Comparison of ENCODE assay signal across 14 cellular contexts in genomic region chr6:139099984-139100383, GRCh38. TPM values are rescaled to one million over a fixed set of nuclear protein-coding genes. Genes with fewer than 3 reads are reported as not detected.
A peak's percentile ranks its signal among the peaks of the same experiment; 100 is the strongest.
DNase-seq lines count a peak whose midpoint lies in the region; ATAC-seq and TF ChIP-seq lines count a peak whose summit lies in the region.
"Had no signal": no experiment of that assay in that cellular context is flagged by ENCODE, and none has a peak within 500 bp of the region (broad histone marks: within the 10 kb centered on the region; RNA-seq: fewer than 3 reads in every experiment).

No MANE protein-coding gene starts in this region.

- no peak for TF ChIP-seq CTCF in MM.1S (IDR thresholded peaks at IDR 0.05; ENCODE audit: low read length)

- H3K9me3 ChIP-seq in mesenchymal stem cell (ENCODE audit: control insufficient read depth, low read length) (no peaks in the 10 kb centered on the region), MM.1S (replicated peaks; ENCODE audit: insufficient read depth, low read length) (no peaks in the 10 kb centered on the region)

- intact Hi-C loops in activated T-helper 1 cell treated with anti-CD3 and anti-CD28 coated beads, Interleukin-12 subunit alpha, Interleukin-12 subunit beta, Interleukin-2, Interleukin-4 antibody, amounts not matched to agents 30 ng/mL and 10 ng/mL and 1 ng/mL, durations not matched to agents 14 hours and 24 hours and 36 hours (cut with micrococcal nuclease) = loop anchor here (1.0 to 2.0 kb wide), 5 partner anchors 13 to 71 kb away; no protein-coding TSS in a partner anchor

- no peaks in the 10 kb centered on the region for H3K36me3 ChIP-seq in mesenchymal stem cell (ENCODE audit: control insufficient read depth in 1 of 2, insufficient read depth in 2 of 2, low read depth in 1 of 2, low read length in 2 of 2)
- no peaks in the 10 kb centered on the region for H3K36me3 ChIP-seq in MM.1S (replicated peaks; ENCODE audit: insufficient read depth, low read length)

- H2BK120ac ChIP-seq in mesenchymal stem cell (ENCODE audit: low read depth, low read length) = no peak overlapping the region

- no peaks in the 10 kb centered on the region for H3F3A ChIP-seq in MM.1S (ENCODE audit: insufficient read depth, low read length)

- H3K79me1 ChIP-seq in mesenchymal stem cell (replicated peaks; ENCODE audit: low read length, poor library complexity, severe bottlenecking) = no peaks in the 10 kb centered on the region

- no peak overlapping the region for H2BK5ac ChIP-seq in mesenchymal stem cell (ENCODE audit: low read depth, low read length, poor library complexity, severe bottlenecking)

- peak; percentile 61 for ATAC-seq in activated CD8-positive, alpha-beta memory T cell treated with anti-CD3 and anti-CD28 coated beads, Interleukin-2, amount 10 ng/mL, durations not matched to agents 7 days and 5 days
- ATAC-seq in GM21360 (IDR thresholded peaks at IDR 0.05; ENCODE audit: unreplicated experiment) = peak; percentile 91
- peak; percentile 81 for ATAC-seq in HG02981 (IDR thresholded peaks at IDR 0.05; ENCODE audit: unreplicated experiment)
- ATAC-seq: SK-N-SH treated with all-trans-retinoic acid at 6 μM for 48 hours had no signal

- no peak overlapping the region for H3K18ac ChIP-seq in mesenchymal stem cell (ENCODE audit: low read depth in 1 of 2, low read length in 2 of 2)

- no peak overlapping the region for H3K4ac ChIP-seq in mesenchymal stem cell (ENCODE audit: low read depth in 1 of 2, low read length in 2 of 2)

- H4K91ac ChIP-seq in mesenchymal stem cell (ENCODE audit: low read length) = no peak overlapping the region

- H3K4me1 ChIP-seq in mesenchymal stem cell (ENCODE audit: control insufficient read depth, insufficient read depth, low read depth, low read length) = peaks cover 2% of the 10 kb centered on the region
- no peaks in the 10 kb centered on the region for H3K4me1 ChIP-seq in MM.1S (ENCODE audit: low read length)

- H2BK12ac ChIP-seq in mesenchymal stem cell (ENCODE audit: low read length in 2 of 2) = no peak overlapping the region

- H3K79me2 ChIP-seq in MM.1S (ENCODE audit: low read length) = no peaks in the 10 kb centered on the region

- H4K8ac ChIP-seq in mesenchymal stem cell (ENCODE audit: low read length) = no peak overlapping the region

- no peak overlapping the region for H2BK15ac ChIP-seq in mesenchymal stem cell (ENCODE audit: low read depth, poor library complexity, severe bottlenecking)

- H3K36me3 Mint-ChIP-seq in activated CD8-positive, alpha-beta memory T cell treated with anti-CD3 and anti-CD28 coated beads, Interleukin-2, amount 10 ng/mL, durations not matched to agents 7 days and 5 days = peaks cover 5% of the 10 kb centered on the region
- no peaks in the 10 kb centered on the region for H3K36me3 Mint-ChIP-seq in activated T-helper 1 cell treated with anti-CD3 and anti-CD28 coated beads, Interleukin-12 subunit alpha, Interleukin-12 subunit beta, Interleukin-2, Interleukin-4 antibody, amounts not matched to agents 30 ng/mL and 10 ng/mL and 1 ng/mL, durations not matched to agents 14 hours and 24 hours and 36 hours (ENCODE audit: low read depth)
- H3K36me3 Mint-ChIP-seq: brain had no signal

- H3K14ac ChIP-seq in mesenchymal stem cell (ENCODE audit: low read length in 2 of 2) = no peak overlapping the region

- H3K4me3 Mint-ChIP-seq in activated CD8-positive, alpha-beta memory T cell treated with anti-CD3 and anti-CD28 coated beads, Interleukin-2, amount 10 ng/mL, durations not matched to agents 7 days and 5 days = no peak overlapping the region
- H3K4me3 Mint-ChIP-seq in activated T-helper 1 cell treated with anti-CD3 and anti-CD28 coated beads, Interleukin-12 subunit alpha, Interleukin-12 subunit beta, Interleukin-2, Interleukin-4 antibody, amounts not matched to agents 30 ng/mL and 10 ng/mL and 1 ng/mL, durations not matched to agents 14 hours and 24 hours and 36 hours = no peak overlapping the region
- H3K4me3 Mint-ChIP-seq: brain had no signal

- H3K27ac ChIP-seq in mesenchymal stem cell (ENCODE audit: low read length, poor library complexity, severe bottlenecking) (no peak overlapping the region), MM.1S (ENCODE audit: low read length) (no peak overlapping the region)
- H3K27ac ChIP-seq: epithelial cell of prostate had no signal

- no peak for DNase-seq in activated CD8-positive, alpha-beta memory T cell treated with anti-CD3 and anti-CD28 coated beads, Interleukin-2, amount 10 ng/mL, durations not matched to agents 7 days and 5 days
- no peak for DNase-seq in activated CD8-positive, alpha-beta memory T cell treated with anti-CD3 and anti-CD28 coated beads, Interleukin-2, amount 50 U/mL, for 4 hours
- DNase-seq in activated T-helper 1 cell treated with anti-CD3 and anti-CD28 coated beads, Interleukin-12 subunit alpha, Interleukin-12 subunit beta, Interleukin-2, Interleukin-4 antibody, amounts not matched to agents 30 ng/mL and 10 ng/mL and 1 ng/mL, durations not matched to agents 14 hours and 24 hours and 36 hours (ENCODE audit: low spot score) = no peak
- DNase-seq in mesenchymal stem cell (no peak), iPS-NIHi7 (ENCODE audit: extremely low spot score) (no peak), MM.1S (no peak)
- DNase-seq: MV-4-11; NCI-H774; stimulated activated naive CD4-positive, alpha-beta T cell had no signal

- H3K27me3 Mint-ChIP-seq in activated CD8-positive, alpha-beta memory T cell treated with anti-CD3 and anti-CD28 coated beads, Interleukin-2, amount 10 ng/mL, durations not matched to agents 7 days and 5 days = no peaks in the 10 kb centered on the region
- H3K27me3 Mint-ChIP-seq in activated T-helper 1 cell treated with anti-CD3 and anti-CD28 coated beads, Interleukin-12 subunit alpha, Interleukin-12 subunit beta, Interleukin-2, Interleukin-4 antibody, amounts not matched to agents 30 ng/mL and 10 ng/mL and 1 ng/mL, durations not matched to agents 14 hours and 24 hours and 36 hours (ENCODE audit: insufficient read depth) = no peaks in the 10 kb centered on the region

- no peaks in the 10 kb centered on the region for H4K20me1 ChIP-seq in MM.1S (ENCODE audit: insufficient read depth, low read length)

- no peaks in the 10 kb centered on the region for H3K9me2 ChIP-seq in MM.1S (replicated peaks; ENCODE audit: insufficient read depth, low read length)

- H3K27me3 ChIP-seq in mesenchymal stem cell (ENCODE audit: control insufficient read depth in 1 of 2, insufficient read depth in 1 of 2, low read length in 2 of 2) = peaks cover 0 to 3% of the 10 kb centered on the region in 2 experiments
- H3K27me3 ChIP-seq in MM.1S (replicated peaks; ENCODE audit: insufficient read depth, low read length) = no peaks in the 10 kb centered on the region

- no peak overlapping the region for H3K9ac ChIP-seq in mesenchymal stem cell (ENCODE audit: low read length)
- H3K9ac ChIP-seq in MM.1S (ENCODE audit: low read length) = no peak overlapping the region

- H3K4me1 Mint-ChIP-seq in activated CD8-positive, alpha-beta memory T cell treated with anti-CD3 and anti-CD28 coated beads, Interleukin-2, amount 10 ng/mL, durations not matched to agents 7 days and 5 days = peaks cover 17% of the 10 kb centered on the region
- peaks cover 20% of the 10 kb centered on the region for H3K4me1 Mint-ChIP-seq in activated T-helper 1 cell treated with anti-CD3 and anti-CD28 coated beads, Interleukin-12 subunit alpha, Interleukin-12 subunit beta, Interleukin-2, Interleukin-4 antibody, amounts not matched to agents 30 ng/mL and 10 ng/mL and 1 ng/mL, durations not matched to agents 14 hours and 24 hours and 36 hours (ENCODE audit: low read depth)
- H3K4me1 Mint-ChIP-seq: brain had no signal

- no peak overlapping the region for H2AK5ac ChIP-seq in mesenchymal stem cell (ENCODE audit: low read length, severe bottlenecking)

- no peak overlapping the region for H3K23ac ChIP-seq in mesenchymal stem cell (ENCODE audit: low read length in 2 of 2)

- no CpG with 5 or more reads among the region's 2 CpGs for WGBS in mesenchymal stem cell

- H3K27ac Mint-ChIP-seq in activated CD8-positive, alpha-beta memory T cell treated with anti-CD3 and anti-CD28 coated beads, Interleukin-2, amount 10 ng/mL, durations not matched to agents 7 days and 5 days = peak overlapping the region; percentile 2
- peak overlapping the region; percentile 65 for H3K27ac Mint-ChIP-seq in activated T-helper 1 cell treated with anti-CD3 and anti-CD28 coated beads, Interleukin-12 subunit alpha, Interleukin-12 subunit beta, Interleukin-2, Interleukin-4 antibody, amounts not matched to agents 30 ng/mL and 10 ng/mL and 1 ng/mL, durations not matched to agents 14 hours and 24 hours and 36 hours
- H3K27ac Mint-ChIP-seq: brain had no signal

- H2AFZ ChIP-seq in mesenchymal stem cell (ENCODE audit: low read depth, low read length) (no peak overlapping the region), MM.1S (ENCODE audit: low read length) (no peak overlapping the region)

- H3K4me2 ChIP-seq in mesenchymal stem cell (ENCODE audit: low read length, poor library complexity, severe bottlenecking) (no peak overlapping the region), MM.1S (ENCODE audit: low read depth, low read length) (no peak overlapping the region)

- no peaks in the 10 kb centered on the region for H3K9me3 Mint-ChIP-seq in activated CD8-positive, alpha-beta memory T cell treated with anti-CD3 and anti-CD28 coated beads, Interleukin-2, amount 10 ng/mL, durations not matched to agents 7 days and 5 days (ENCODE audit: low read depth)
- H3K9me3 Mint-ChIP-seq in activated T-helper 1 cell treated with anti-CD3 and anti-CD28 coated beads, Interleukin-12 subunit alpha, Interleukin-12 subunit beta, Interleukin-2, Interleukin-4 antibody, amounts not matched to agents 30 ng/mL and 10 ng/mL and 1 ng/mL, durations not matched to agents 14 hours and 24 hours and 36 hours = no peaks in the 10 kb centered on the region

- CTCF ChIA-PET in activated CD8-positive, alpha-beta memory T cell treated with anti-CD3 and anti-CD28 coated beads, Interleukin-2, amount 10 ng/mL, durations not matched to agents 7 days and 5 days (lab: Charles Lee) = interaction anchor here (1.0 to 1.2 kb wide), 2 partner anchors 10 to 11 kb away, joined by 3 to 4 read pairs; no protein-coding TSS in a partner anchor

- no peak overlapping the region for H3K4me3 ChIP-seq in mesenchymal stem cell (ENCODE audit: insufficient read depth in 1 of 2, low read depth in 1 of 2, low read length in 2 of 2)
- H3K4me3 ChIP-seq in MM.1S (ENCODE audit: low read length) = no peak overlapping the region

RNA-seq across cellular contexts. Expression of gene HECA, which starts 34.9 kb away (rescaled TPM):
- total RNA-seq in activated CD8-positive, alpha-beta memory T cell treated with anti-CD3 and anti-CD28 coated beads, Interleukin-2, amount 10 ng/mL, durations not matched to agents 7 days and 5 days = 10 to 100 TPM; 47.3 to 49.5 TPM
- total RNA-seq in activated T-helper 1 cell treated with anti-CD3 and anti-CD28 coated beads, Interleukin-12 subunit alpha, Interleukin-12 subunit beta, Interleukin-2, Interleukin-4 antibody, amounts not matched to agents 30 ng/mL and 10 ng/mL and 1 ng/mL, durations not matched to agents 14 hours and 24 hours and 36 hours = 49.1 and 49.9 TPM in 2 replicates
- 9.4 TPM for polyA plus RNA-seq in mesenchymal stem cell (2013, experiment 1 of 2)
- 9.6 TPM for polyA plus RNA-seq in mesenchymal stem cell (2013, experiment 2 of 2)
